Comparison of ENCODE assay signal across 11 cellular contexts in the genomic region with DNA sequence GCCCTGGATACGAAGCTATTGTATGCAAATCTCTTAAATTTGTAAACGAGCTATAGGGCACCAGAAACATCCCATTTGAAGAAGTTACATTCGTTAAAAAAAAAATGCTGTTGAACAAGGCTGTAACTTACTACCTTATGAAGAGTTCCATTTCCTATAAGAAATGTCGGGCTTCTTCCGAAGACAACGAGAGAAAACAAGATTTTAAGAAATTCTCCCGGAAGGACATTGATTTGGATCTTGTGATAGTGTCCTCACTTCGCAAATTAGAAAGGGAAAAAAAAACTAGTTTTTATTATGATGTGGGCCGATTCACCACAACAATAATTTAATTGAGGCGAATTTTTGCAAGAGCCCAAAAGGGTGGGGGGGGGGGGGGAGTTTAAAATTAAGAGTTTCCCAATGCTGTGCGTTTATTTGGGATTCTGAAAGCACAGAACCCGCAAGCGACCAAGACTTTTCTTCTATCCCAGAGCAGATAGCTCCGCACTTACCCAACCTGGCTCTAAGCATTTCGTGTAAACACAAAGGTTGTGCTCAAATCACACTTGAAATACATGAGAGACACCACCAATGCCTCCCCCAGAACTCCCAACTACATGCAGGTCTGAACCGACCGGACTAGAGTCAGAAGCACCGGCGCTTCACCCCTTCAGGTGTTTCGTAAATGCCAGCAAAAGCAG. TPM values are rescaled to one million over a fixed set of nuclear protein-coding genes. Genes with fewer than 3 reads are reported as not detected.
A peak's percentile ranks its signal among the peaks of the same experiment; 100 is the strongest.
DNase-seq lines count a peak whose midpoint lies in the region; ATAC-seq and TF ChIP-seq lines count a peak whose summit lies in the region.
"Had no signal": no experiment of that assay in that cellular context is flagged by ENCODE, and none has a peak within 500 bp of the region (broad histone marks: within the 10 kb centered on the region; RNA-seq: fewer than 3 reads in every experiment).

No MANE protein-coding gene starts in this region.

- DNase-seq in cardiac muscle cell (ENCODE audit: low read depth in 1 of 2, low spot score in 1 of 2) (no peak), left cardiac atrium (no peak), mammary epithelial cell (peak; percentile 32), mesothelial cell of epicardium (ENCODE audit: low spot score in 2 of 2, unreplicated experiment in 2 of 2) (no peak), transverse colon (no peak), NOMO-1 treated with DMSO at 0.1 percent for 48 hours (lab: John Stamatoyannopoulos, UW; ENCODE audit: unreplicated experiment) (no peak), NCI-H2107 treated with DMSO at 0.1 percent for 48 hours (lab: John Stamatoyannopoulos, UW; ENCODE audit: unreplicated experiment) (no peak)
- no peak for DNase-seq in activated naive CD4-positive, alpha-beta T cell treated with anti-CD3 and anti-CD28 coated beads, Interleukin-2, amount 50 U/mL, for 72 hours (ENCODE audit: low spot score in 2 of 2)

- 1% methylated on average over 20 of the region's 20 CpGs for WGBS in mammary epithelial cell (ENCODE audit: low coverage, missing lambda C conversion rate)
- 6 to 11% methylated on average over 14 to 20 of the region's 20 CpGs for WGBS in transverse colon (ENCODE audit: low coverage in 1 of 2), 2 donors

- H3K27ac ChIP-seq in cardiac muscle cell (no peak overlapping the region), mammary epithelial cell (ENCODE audit: insufficient read depth, low read depth, low read length) (peak overlapping the region; percentile 73), transverse colon (peak overlapping the region; percentile 75 to 88 (median 86))
- H3K27ac ChIP-seq: BLaER1 treated with 17β-estradiol and CSF1 and Interleukin-3, amounts not matched to agents 10 nM and 100 nM had no signal

- H2AFZ ChIP-seq in mammary epithelial cell (ENCODE audit: low read depth, low read length): peak overlapping the region; percentile 75

- H3K4me1 Mint-ChIP-seq in mesothelial cell of epicardium: peaks cover 65% of the 10 kb centered on the region

- ATAC-seq in left cardiac atrium: no peak
- ATAC-seq in activated naive CD4-positive, alpha-beta T cell treated with anti-CD3 and anti-CD28 coated beads, Interleukin-2, amount 50 U/mL, for 72 hours: no peak

- H3K27me3 ChIP-seq in cardiac muscle cell (peaks cover 87% of the 10 kb centered on the region), mammary epithelial cell (ENCODE audit: insufficient read depth, low read length) (no peaks in the 10 kb centered on the region), transverse colon (peaks cover 89% of the 10 kb centered on the region)

- H3K79me2 ChIP-seq in mammary epithelial cell (ENCODE audit: insufficient read depth, low read length): peaks cover 46% of the 10 kb centered on the region

- H3K27ac Mint-ChIP-seq in mesothelial cell of epicardium: peak overlapping the region; percentile 74
- no peak overlapping the region for H3K27ac Mint-ChIP-seq in activated naive CD4-positive, alpha-beta T cell treated with anti-CD3 and anti-CD28 coated beads, Interleukin-2, amount 50 U/mL, for 72 hours
- H3K27ac Mint-ChIP-seq: memory B cell had no signal

- BruUV-seq in mammary epithelial cell (replicated peaks; lab: Mats Ljungman, UMichigan): TSS peak; percentile 44

- peak overlapping the region; percentile 99 for H3K4me3 Mint-ChIP-seq in mesothelial cell of epicardium
- H3K4me3 Mint-ChIP-seq: memory B cell had no signal

- peak overlapping the region; percentile 85 for H3K9ac ChIP-seq in mammary epithelial cell (ENCODE audit: insufficient read depth, low read length)
- H3K9ac ChIP-seq: BLaER1 treated with 17β-estradiol and CSF1 and Interleukin-3, amounts not matched to agents 10 nM and 100 nM had no signal

- peaks cover 10% of the 10 kb centered on the region for H3K36me3 Mint-ChIP-seq in mesothelial cell of epicardium
- peaks cover 4 to 32% of the 10 kb centered on the region in 2 donors for H3K36me3 Mint-ChIP-seq in activated naive CD4-positive, alpha-beta T cell treated with anti-CD3 and anti-CD28 coated beads, Interleukin-2, amount 50 U/mL, for 72 hours

- H3K4me1 ChIP-seq in cardiac muscle cell (ENCODE audit: low read depth): peaks cover 22% of the 10 kb centered on the region
- peaks cover 45% of the 10 kb centered on the region for H3K4me1 ChIP-seq in mammary epithelial cell (ENCODE audit: insufficient read depth, low read length)
- H3K4me1 ChIP-seq in transverse colon: peaks cover 0 to 45% (median 27%) of the 10 kb centered on the region in 4 donors
- H3K4me1 ChIP-seq: BLaER1 treated with 17β-estradiol and CSF1 and Interleukin-3, amounts not matched to agents 10 nM and 100 nM had no signal

- H3K4me3 ChIP-seq in cardiac muscle cell (peak overlapping the region; percentile 40), mammary epithelial cell (replicated peaks in 1 of 3; ENCODE audit: insufficient read depth in 1 of 3, low read depth in 2 of 3, low read length in 3 of 3) (peak overlapping the region; percentile 59 to 98 (median 61)), transverse colon (peak overlapping the region in 3 of 4 donors; percentile 54 to 66 (median 62))
- H3K4me3 ChIP-seq: BLaER1 treated with 17β-estradiol and CSF1 and Interleukin-3, amounts not matched to agents 10 nM and 100 nM had no signal

- CTCF ChIA-PET in mammary epithelial cell (lab: Charles Lee; ENCODE audit: low non-redundant PET): interaction anchor here (0.6 to 0.9 kb wide), 4 partner anchors 56 to 892 kb away, joined by 3 to 27 read pairs (median 5); no protein-coding TSS in a partner anchor

- dilution Hi-C loops in mammary epithelial cell (cut with HindIII; ENCODE audit: low sequenced_read_pairs): no loop called here

- intact Hi-C loops in left cardiac atrium (cut with DNase I) (no loop called here), mammary epithelial cell (cut with micrococcal nuclease) (loop anchor here (2.0 to 10.0 kb wide), 8 partner anchors 142 to 1483 kb away; no protein-coding TSS in a partner anchor), transverse colon (cut with DNase I; ENCODE audit: low total_unique reads) (loop anchor here (10.0 kb wide), 1 partner anchor 1485 kb away; no protein-coding TSS in a partner anchor)

- H4K20me1 ChIP-seq in mammary epithelial cell (ENCODE audit: insufficient read depth, low read length): peaks cover 7% of the 10 kb centered on the region
- H4K20me1 ChIP-seq: BLaER1 treated with 17β-estradiol and CSF1 and Interleukin-3, amounts not matched to agents 10 nM and 100 nM had no signal

- no peaks in the 10 kb centered on the region for H3K9me3 ChIP-seq in cardiac muscle cell (ENCODE audit: low read depth)
- no peaks in the 10 kb centered on the region for H3K9me3 ChIP-seq in mammary epithelial cell (replicated peaks; ENCODE audit: insufficient read depth, low read length)
- H3K9me3 ChIP-seq in transverse colon: no peaks in the 10 kb centered on the region

- no peak for TF ChIP-seq EP300 in transverse colon (IDR thresholded peaks at IDR 0.05; ENCODE audit: low read depth)

- H3K4me2 ChIP-seq in mammary epithelial cell (ENCODE audit: insufficient read depth, low read depth, low read length): peak overlapping the region; percentile 92
- H3K4me2 ChIP-seq: BLaER1 treated with 17β-estradiol and CSF1 and Interleukin-3, amounts not matched to agents 10 nM and 100 nM had no signal

- H3K9me3 Mint-ChIP-seq in mesothelial cell of epicardium: no peaks in the 10 kb centered on the region
- peaks cover 0 to 3% of the 10 kb centered on the region in 2 donors for H3K9me3 Mint-ChIP-seq in activated naive CD4-positive, alpha-beta T cell treated with anti-CD3 and anti-CD28 coated beads, Interleukin-2, amount 50 U/mL, for 72 hours

- TF ChIP-seq POLR2A in transverse colon (IDR thresholded peaks at IDR 0.05): no peak

- TF ChIP-seq CTCF in cardiac muscle cell (IDR thresholded peaks at IDR 0.05; ENCODE audit: low read depth, low read length): no peak
- no peak for TF ChIP-seq CTCF in mammary epithelial cell (conservative IDR thresholded peaks at IDR 0.05 in 1 of 2, IDR thresholded peaks at IDR 0.05 in 1 of 2; ENCODE audit: extremely low read depth in 1 of 2, insufficient read depth in 1 of 2, low read depth in 1 of 2, low read length in 2 of 2)
- no peak for TF ChIP-seq CTCF in mesothelial cell of epicardium (IDR thresholded peaks at IDR 0.05; ENCODE audit: unreplicated experiment)
- TF ChIP-seq CTCF in transverse colon (IDR thresholded peaks at IDR 0.05): no peak

- H3K36me3 ChIP-seq in cardiac muscle cell: no peaks in the 10 kb centered on the region
- peaks cover 4% of the 10 kb centered on the region for H3K36me3 ChIP-seq in mammary epithelial cell (ENCODE audit: insufficient read depth, low read length)
- H3K36me3 ChIP-seq in transverse colon: no peaks in the 10 kb centered on the region
- H3K36me3 ChIP-seq: BLaER1 treated with 17β-estradiol and CSF1 and Interleukin-3, amounts not matched to agents 10 nM and 100 nM had no signal

- H3K27me3 Mint-ChIP-seq in mesothelial cell of epicardium (ENCODE audit: low read depth): peaks cover 69% of the 10 kb centered on the region

- in situ Hi-C loops in mammary epithelial cell (cut with MboI; ENCODE audit: low sequenced_read_pairs in 2 of 2) (loop anchor here (5.0 to 25.0 kb wide), 5 partner anchors 145 to 1007 kb away; no protein-coding TSS in a partner anchor), transverse colon (cut with MboI; ENCODE audit: low pct_ligation_motif_present in 1 of 4, low pct_unique_long_range_greater_than_20kb in 1 of 4, low sequenced_read_pairs in 3 of 4) (loop anchor here (10.0 to 25.0 kb wide), 4 partner anchors 632 to 1005 kb away; no protein-coding TSS in a partner anchor)

RNA-seq across cellular contexts. Expression of gene SOX9, which starts 1.4 kb away (rescaled TPM):
- total RNA-seq in cardiac muscle cell: 3.2 and 4.3 TPM in 2 replicates
- polyA plus RNA-seq in cardiac muscle cell: 1.1 and 4.5 TPM in 2 replicates
- total RNA-seq in left cardiac atrium: 10 to 100 TPM; 12.4 to 16.3 TPM
- 10 to 100 TPM; 77.4 to 81.9 TPM for total RNA-seq in mammary epithelial cell
- 31.6 TPM for polyA plus RNA-seq in mammary epithelial cell
- polyA minus RNA-seq in mammary epithelial cell: 33.8 TPM
- total RNA-seq in mesothelial cell of epicardium: 43.2 to 47.8 TPM (median 47.1 TPM) in 3 replicates
- total RNA-seq in transverse colon: 10 to 100 TPM; 35.2 to 55.7 (median 42.3) TPM
- total RNA-seq in activated naive CD4-positive, alpha-beta T cell treated with anti-CD3 and anti-CD28 coated beads, Interleukin-2, amount 50 U/mL, for 72 hours: not detected
- total RNA-seq: dermis microvascular lymphatic vessel endothelial cell had no signal

Comparison
In these comparisons a context has a peak if more than half of its experiments do, and no peak if none do; other contexts are left out.
1. intact Hi-C loops: an anchor here in mammary epithelial cell (2.0 to 10.0 kb wide) and transverse colon (10.0 kb wide); none called in left cardiac atrium.